ENCODE assay signal across 23 cellular contexts in the genomic region with DNA sequence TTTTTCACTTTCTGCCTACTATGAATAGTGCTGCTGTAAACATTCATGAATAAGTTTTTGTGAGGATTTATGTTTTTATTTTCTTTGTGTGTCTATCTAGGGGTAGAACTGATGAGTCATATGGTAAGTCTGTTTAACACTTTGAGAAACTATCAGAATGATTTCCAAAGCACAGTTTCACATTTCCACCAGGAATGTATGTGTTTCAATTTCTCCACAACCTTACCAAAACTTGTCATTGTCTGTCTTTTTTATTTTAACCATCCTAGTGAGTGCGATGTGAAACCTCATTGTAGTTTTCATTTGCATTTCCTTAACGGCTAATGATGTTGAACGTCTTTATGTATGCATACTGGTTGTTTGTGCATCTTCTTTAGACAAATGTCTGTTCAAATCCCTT.
"Had no signal": no experiment of that assay in that cellular context is flagged by ENCODE, and none has a peak within 500 bp of the region (broad histone marks: within the 10 kb centered on the region; RNA-seq: fewer than 3 reads in every experiment).

No MANE protein-coding gene starts in this region.

- H3K4me3 Mint-ChIP-seq: effector memory CD8-positive, alpha-beta T cell; naive B cell; nephron progenitor cell; stimulated activated memory B cell treated with anti-CD40 and anti-IgM and Interleukin-4, amounts not matched to agents 10 μg/mL and 1 μg/mL and 100 μg/mL, for 72 hours; stimulated activated naive CD8-positive, alpha-beta T cell treated with anti-CD3 and anti-CD28 coated beads, Interleukin-15, Interleukin-2, amounts not matched to agents 100 ng/mL and 50 ng/mL, for 24 hours had no signal

- H3K36me3 ChIP-seq: esophagus muscularis mucosa, right lobe of liver, spleen, tibial nerve, upper lobe of right lung, vagina had no signal

- H3K4me1 Mint-ChIP-seq: naive B cell; stimulated activated memory B cell treated with anti-CD40 and anti-IgM and Interleukin-4, amounts not matched to agents 10 μg/mL and 1 μg/mL and 100 μg/mL, for 72 hours had no signal

- H3K4me1 ChIP-seq: esophagus muscularis mucosa, parathyroid adenoma, psoas muscle, right lobe of liver, testis, tibial nerve, upper lobe of right lung, vagina had no signal

- H3K27me3 ChIP-seq: esophagus muscularis mucosa, right lobe of liver, spleen, testis, tibial nerve, upper lobe of right lung, vagina had no signal

- H3K4me3 ChIP-seq: esophagus muscularis mucosa, psoas muscle, right lobe of liver, spleen, testis, tibial nerve, upper lobe of right lung, vagina had no signal

- ATAC-seq: effector memory CD8-positive, alpha-beta T cell; psoas muscle; right lobe of liver; stimulated activated memory B cell treated with anti-CD40 and anti-IgM and Interleukin-4, amounts not matched to agents 10 μg/mL and 1 μg/mL and 100 μg/mL, for 72 hours; upper lobe of right lung had no signal

- H3K36me3 Mint-ChIP-seq: naive B cell; stimulated activated memory B cell treated with anti-CD40 and anti-IgM and Interleukin-4, amounts not matched to agents 10 μg/mL and 1 μg/mL and 100 μg/mL, for 72 hours had no signal

- H3K9me3 ChIP-seq: psoas muscle, right lobe of liver, spleen, testis, upper lobe of right lung, vagina had no signal

- H3K27ac ChIP-seq: epithelial cell of prostate, esophagus muscularis mucosa, parathyroid adenoma, psoas muscle, right lobe of liver, spleen, testis, tibial nerve, upper lobe of right lung, vagina had no signal

- DNase-seq: effector memory CD8-positive, alpha-beta T cell; foreskin fibroblast; hippocampal formation; kidney glomerular epithelial cell; mesendoderm; naive B cell; nephron progenitor cell; psoas muscle; retina; right lobe of liver; spleen; stimulated activated CD4-positive, alpha-beta T cell treated with anti-CD3 and anti-CD28 coated beads, Interleukin-15, amount 100 ng/mL, for 24 hours; stimulated activated CD4-positive, alpha-beta T cell treated with anti-CD3 and anti-CD28 coated beads, Interleukin-1b, Interleukin-23, amount 100 ng/mL, for 48 hours; stimulated activated CD4-positive, alpha-beta T cell treated with anti-CD3 and anti-CD28 coated beads, Interleukin-4, amount 100 ng/mL, for 24 hours; testis; upper lobe of right lung had no signal

- H3K9me3 Mint-ChIP-seq: effector memory CD8-positive, alpha-beta T cell; naive B cell; stimulated activated memory B cell treated with anti-CD40 and anti-IgM and Interleukin-4, amounts not matched to agents 10 μg/mL and 1 μg/mL and 100 μg/mL, for 72 hours; stimulated activated naive CD8-positive, alpha-beta T cell treated with anti-CD3 and anti-CD28 coated beads, Interleukin-15, Interleukin-2, amounts not matched to agents 100 ng/mL and 50 ng/mL, for 24 hours had no signal

- H3K27ac Mint-ChIP-seq: effector memory CD8-positive, alpha-beta T cell; naive B cell; nephron progenitor cell; stimulated activated memory B cell treated with anti-CD40 and anti-IgM and Interleukin-4, amounts not matched to agents 10 μg/mL and 1 μg/mL and 100 μg/mL, for 72 hours had no signal

- H3K27me3 Mint-ChIP-seq: effector memory CD8-positive, alpha-beta T cell; naive B cell; stimulated activated memory B cell treated with anti-CD40 and anti-IgM and Interleukin-4, amounts not matched to agents 10 μg/mL and 1 μg/mL and 100 μg/mL, for 72 hours had no signal
